ENCODE assay signal across 27 cellular contexts in the genomic region with DNA sequence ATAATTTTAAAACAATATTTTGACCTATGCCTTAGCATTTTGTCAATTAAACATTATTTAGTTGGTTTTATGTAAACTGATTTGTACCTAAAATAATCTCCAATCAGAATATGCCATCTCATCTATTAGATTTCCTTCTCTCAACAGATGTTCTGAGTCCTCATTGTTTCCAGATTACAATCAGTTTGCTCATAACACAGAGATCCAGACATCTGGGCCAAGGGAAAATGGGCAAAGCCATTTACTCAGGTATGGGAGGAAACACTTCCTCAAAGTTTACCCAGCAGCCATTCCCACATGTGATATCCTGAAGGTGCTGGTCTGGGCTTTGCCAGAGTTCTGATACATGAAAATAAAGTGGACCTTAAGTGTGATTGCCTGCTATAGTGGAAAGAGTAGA.
DNase-seq lines count a peak whose midpoint lies in the region; ATAC-seq, FAIRE-seq and TF ChIP-seq lines count a peak whose summit lies in the region.
"Had no signal": no experiment of that assay in that cellular context is flagged by ENCODE, and none has a peak within 500 bp of the region (broad histone marks: within the 10 kb centered on the region; RNA-seq: fewer than 3 reads in every experiment).

No MANE protein-coding gene starts in this region.

- no peak for TF ChIP-seq EP300 in HepG2 (IDR thresholded peaks at IDR 0.05; ENCODE audit: low read depth in 2 of 2, low read length in 2 of 2)
- TF ChIP-seq EP300 in HepG2 (CRISPR knock-in tag; IDR thresholded peaks at IDR 0.05; ENCODE audit: borderline replicate concordance), result no peak

- CTCF ChIA-PET in HepG2 (lab: Yijun Ruan, JAX; ENCODE audit: low intra/inter-chr PET ratio, low total read pairs), result no interaction called here

- no peaks in the 10 kb centered on the region for H3K9me3 ChIP-seq in HepG2 (ENCODE audit: low read length)
- no peaks in the 10 kb centered on the region for H3K9me3 ChIP-seq in right lobe of liver
- H3K9me3 ChIP-seq in gastrocnemius medialis, result no peaks in the 10 kb centered on the region
- H3K9me3 ChIP-seq: BE2C had no signal

- no peak for TF ChIP-seq POLR2A in HepG2 (IDR thresholded peaks at IDR 0.05; ENCODE audit: insufficient read depth in 1 of 2, low read depth in 2 of 2, low read length in 2 of 2)
- no peak for TF ChIP-seq POLR2A in right lobe of liver (IDR thresholded peaks at IDR 0.05)
- TF ChIP-seq POLR2A in gastrocnemius medialis (IDR thresholded peaks at IDR 0.05), result no peak

- FAIRE-seq in HepG2 (lab: Jason Lieb, UNC), result no peak
- FAIRE-seq in bronchial epithelial cell (lab: Jason Lieb, UNC), result no peak
- FAIRE-seq: GM12892 had no signal

- no peak overlapping the region for H2AFZ ChIP-seq in HepG2 (ENCODE audit: low read length)
- H2AFZ ChIP-seq: GM23338 had no signal

- H3K9ac ChIP-seq in HepG2 (ENCODE audit: insufficient read depth, low read depth, low read length), result no peak overlapping the region

- TF ChIP-seq CTCF in HepG2 (CRISPR knock-in tag; IDR thresholded peaks at IDR 0.05), result no peak
- no peak for TF ChIP-seq CTCF in right lobe of liver (IDR thresholded peaks at IDR 0.05)
- TF ChIP-seq CTCF in bronchial epithelial cell (IDR thresholded peaks at IDR 0.05; ENCODE audit: insufficient read depth, low read length, severe bottlenecking), result no peak
- no peak for TF ChIP-seq CTCF in foreskin keratinocyte (conservative IDR thresholded peaks at IDR 0.05)
- TF ChIP-seq CTCF in gastrocnemius medialis (IDR thresholded peaks at IDR 0.05 in 4 of 5, conservative IDR thresholded peaks at IDR 0.05 in 1 of 5), result no peak

- H3K4me2 ChIP-seq in HepG2 (ENCODE audit: low read depth, low read length), result no peak overlapping the region
- H3K4me2 ChIP-seq: GM23338 had no signal

- BruUV-seq in HepG2 (replicated peaks; lab: Mats Ljungman, UMichigan), result no TSS peak

- no peak overlapping the region for H3K4me3 ChIP-seq in HepG2 (replicated peaks in 1 of 3; ENCODE audit: insufficient read depth in 1 of 3, low read depth in 2 of 3, low read length in 3 of 3)
- H3K4me3 ChIP-seq in right lobe of liver, result no peak overlapping the region
- H3K4me3 ChIP-seq in bronchial epithelial cell (ENCODE audit: low read depth, low read length), result no peak overlapping the region
- no peak overlapping the region for H3K4me3 ChIP-seq in gastrocnemius medialis
- H3K4me3 ChIP-seq: GM23338, SK-N-MC had no signal

- DNase-seq in HepG2 (ENCODE audit: low spot score), result no peak
- DNase-seq in right lobe of liver, result no peak
- DNase-seq in bronchial epithelial cell (ENCODE audit: low read depth), result peak; percentile 53
- peak in 1 of 2 donors; percentile 75 for DNase-seq in foreskin keratinocyte
- DNase-seq in gastrocnemius medialis, result no peak
- no peak for DNase-seq in NCI-H2029 treated with DMSO at 0.1 percent for 48 hours (lab: John Stamatoyannopoulos, UW)
- DNase-seq in stimulated activated CD4-positive, alpha-beta T cell treated with anti-CD3 and anti-CD28 coated beads, Interleukin-2, amount 100 ng/mL, for 24 hours, result no peak
- no peak for DNase-seq in Right ventricle myocardium superior
- DNase-seq: 8988T; ACHN; BE2C; Calu3; CD8-positive, alpha-beta memory T cell; DND-41; H9; KBM-7; MV-4-11; NCI-H1105; NCI-H1436 treated with DMSO at 0.1 percent for 48 hours; NCI-H1930; NCI-H446; SIG-M5 had no signal

- H3K79me2 ChIP-seq in HepG2 (ENCODE audit: insufficient read depth, low read length), result peaks cover 34% of the 10 kb centered on the region

- H3K27ac ChIP-seq in HepG2 (ENCODE audit: extremely low read length, insufficient read depth, low read length) (no peak overlapping the region), right lobe of liver (no peak overlapping the region), foreskin keratinocyte (peak overlapping the region; percentile 23), gastrocnemius medialis (no peak overlapping the region)
- H3K27ac ChIP-seq: RWPE1, SK-N-MC had no signal

- ATAC-seq in HepG2 (no peak), right lobe of liver (no peak), foreskin keratinocyte (peak; percentile 83), gastrocnemius medialis (no peak), Right ventricle myocardium superior (ENCODE audit: poor library complexity) (no peak)
- ATAC-seq: GM23338, Panc1 had no signal

- intact Hi-C loops in HepG2 (cut with micrococcal nuclease; ENCODE audit: unreplicated experiment), result no loop called here
- intact Hi-C loops in right lobe of liver (cut with DNase I), result no loop called here
- intact Hi-C loops in gastrocnemius medialis (cut with DNase I; ENCODE audit: low total_unique reads), result no loop called here
- intact Hi-C loops in Right ventricle myocardium superior (cut with DNase I), result no loop called here

- TF ChIP-seq RAD21 in HepG2 (CRISPR knock-in tag; IDR thresholded peaks at IDR 0.05), result no peak

- H3K4me1 ChIP-seq in HepG2 (ENCODE audit: insufficient read depth, low read length), result peaks cover 22% of the 10 kb centered on the region; the same call in 1 of the 2 replicates
- no peaks in the 10 kb centered on the region for H3K4me1 ChIP-seq in right lobe of liver
- peaks cover 16% of the 10 kb centered on the region for H3K4me1 ChIP-seq in foreskin keratinocyte
- H3K4me1 ChIP-seq in gastrocnemius medialis, result peaks cover 5 to 8% of the 10 kb centered on the region in 2 donors
- H3K4me1 ChIP-seq: BE2C had no signal

- peaks cover 68% of the 10 kb centered on the region for H4K20me1 ChIP-seq in HepG2 (ENCODE audit: insufficient read depth, low read length)

- H3K36me3 ChIP-seq in HepG2 (replicated peaks in 1 of 2; ENCODE audit: control insufficient read depth in 1 of 2, insufficient read depth in 2 of 2, low read length in 2 of 2) (peaks cover 1 to 11% of the 10 kb centered on the region in 2 experiments; a peak in 4 of 5 replicates), right lobe of liver (no peaks in the 10 kb centered on the region), bronchial epithelial cell (ENCODE audit: control insufficient read depth, insufficient read depth, low read length) (no peaks in the 10 kb centered on the region), gastrocnemius medialis (no peaks in the 10 kb centered on the region)
- H3K36me3 ChIP-seq: BE2C had no signal

- no peaks in the 10 kb centered on the region for H3K27me3 ChIP-seq in HepG2 (ENCODE audit: control insufficient read depth in 1 of 2, insufficient read depth in 2 of 2, low read length in 2 of 2)
- H3K27me3 ChIP-seq in right lobe of liver, result no peaks in the 10 kb centered on the region
- no peaks in the 10 kb centered on the region for H3K27me3 ChIP-seq in bronchial epithelial cell (ENCODE audit: control insufficient read depth, insufficient read depth, low read length)
- H3K27me3 ChIP-seq in foreskin keratinocyte, result no peaks in the 10 kb centered on the region
- no peaks in the 10 kb centered on the region for H3K27me3 ChIP-seq in gastrocnemius medialis
- H3K27me3 ChIP-seq: BE2C had no signal

- in situ Hi-C loops in HepG2 (cut with HindIII; ENCODE audit: extremely low pct_ligation_motif_present, low pct_unique_long_range_greater_than_20kb) (no loop called here), gastrocnemius medialis (cut with MboI; ENCODE audit: low sequenced_read_pairs in 4 of 4) (no loop called here)

- POLR2A ChIA-PET in HepG2 (lab: Yijun Ruan, JAX), result no interaction called here

TF ChIP-seq in HepG2, 621 proteins besides CTCF, POLR2A, EP300 and RAD21:
- TF ChIP-seq PHF5A (CRISPR knock-in tag; IDR thresholded peaks at IDR 0.05; ENCODE audit: low read depth, unreplicated experiment) (no peak), MTA1 (CRISPR knock-in tag; IDR thresholded peaks at IDR 0.05; ENCODE audit: borderline replicate concordance) (no peak), ZNF720 (CRISPR knock-in tag; IDR thresholded peaks at IDR 0.05) (no peak), RBM22 (optimal IDR thresholded peaks at IDR 0.05; ENCODE audit: low read length) (peak; percentile 60)
- TF ChIP-seq, protein P1, sequence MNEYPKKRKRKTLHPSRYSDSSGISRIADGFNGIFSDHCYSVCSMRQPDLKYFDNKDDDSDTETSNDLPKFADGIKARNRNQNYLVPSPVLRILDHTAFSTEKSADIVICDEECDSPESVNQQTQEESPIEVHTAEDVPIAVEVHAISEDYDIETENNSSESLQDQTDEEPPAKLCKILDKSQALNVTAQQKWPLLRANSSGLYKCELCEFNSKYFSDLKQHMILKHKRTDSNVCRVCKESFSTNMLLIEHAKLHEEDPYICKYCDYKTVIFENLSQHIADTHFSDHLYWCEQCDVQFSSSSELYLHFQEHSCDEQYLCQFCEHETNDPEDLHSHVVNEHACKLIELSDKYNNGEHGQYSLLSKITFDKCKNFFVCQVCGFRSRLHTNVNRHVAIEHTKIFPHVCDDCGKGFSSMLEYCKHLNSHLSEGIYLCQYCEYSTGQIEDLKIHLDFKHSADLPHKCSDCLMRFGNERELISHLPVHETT (CRISPR knock-in tag; conservative IDR thresholded peaks at IDR 0.05), result no peak
